Comparison of ENCODE assay signal across 37 cellular contexts in genomic region chr10:125535559-125535958, GRCh38.
"Had no signal": no experiment of that assay in that cellular context is flagged by ENCODE, and none has a peak within 500 bp of the region (broad histone marks: within the 10 kb centered on the region; RNA-seq: fewer than 3 reads in every experiment).

No MANE protein-coding gene starts in this region.

- H3K27ac ChIP-seq: adrenal gland, ascending aorta, cardiac muscle cell, VCaP had no signal

- H3K36me3 ChIP-seq: adrenal gland, ascending aorta, cardiac muscle cell had no signal

- H3K27me3 ChIP-seq: ascending aorta, cardiac muscle cell had no signal

- H3K27me3 Mint-ChIP-seq: activated CD8-positive, alpha-beta T cell treated with anti-CD3 and anti-CD28 coated beads for 36 hours had no signal

- H3K9me3 Mint-ChIP-seq: activated CD4-positive, alpha-beta memory T cell treated with anti-CD3 and anti-CD28 coated beads for 36 hours; activated CD8-positive, alpha-beta T cell treated with anti-CD3 and anti-CD28 coated beads for 36 hours; activated naive CD4-positive, alpha-beta T cell treated with anti-CD3 and anti-CD28 coated beads for 36 hours; activated naive CD4-positive, alpha-beta T cell treated with anti-CD3 and anti-CD28 coated beads, Interleukin-2, amount 50 U/mL, for 72 hours; activated naive CD8-positive, alpha-beta T cell treated with anti-CD3 and anti-CD28 coated beads for 36 hours; activated T-cell treated with anti-CD3 and anti-CD28 coated beads, Interleukin-2, amount 50 U/mL, for 4 hours; activated T-cell treated with anti-CD3 and anti-CD28 coated beads, Interleukin-2, amount 50 U/mL, for 72 hours; activated T-helper 1 cell treated with anti-CD3 and anti-CD28 coated beads, Interleukin-12 subunit alpha, Interleukin-12 subunit beta, Interleukin-2, Interleukin-4 antibody, amounts not matched to agents 30 ng/mL and 10 ng/mL and 1 ng/mL, durations not matched to agents 14 hours and 24 hours and 36 hours; activated T-helper 17 cell treated with anti-CD3 and anti-CD28 coated beads, Interleukin-2, amount 50 U/mL, for 72 hours; brain; T-helper 1 cell treated with Interleukin-12 subunit alpha and Interleukin-12 subunit beta and Interleukin-4 antibody, amounts not matched to agents 30 μg/mL and 1 μg/mL, for 36 hours; T-helper 2 cell treated with Interferon-gamma antibody and Interleukin-4, amounts not matched to agents 5 μg/mL and 100 μg/mL, for 36 hours; WTC11 had no signal

- H3K4me1 Mint-ChIP-seq: activated CD4-positive, alpha-beta T cell treated with anti-CD3 and anti-CD28 coated beads for 36 hours; activated naive CD8-positive, alpha-beta T cell treated with anti-CD3 and anti-CD28 coated beads for 36 hours; activated T-helper 17 cell treated with anti-CD3 and anti-CD28 coated beads, Interleukin-2, amount 50 U/mL, for 72 hours; central memory CD8-positive, alpha-beta T cell; WTC11 had no signal

- H3K36me3 Mint-ChIP-seq: activated CD4-positive, alpha-beta memory T cell treated with anti-CD3 and anti-CD28 coated beads for 36 hours; activated naive CD4-positive, alpha-beta T cell treated with anti-CD3 and anti-CD28 coated beads, Interleukin-2, amount 50 U/mL, for 72 hours; activated naive CD8-positive, alpha-beta T cell treated with anti-CD3 and anti-CD28 coated beads for 36 hours; brain; WTC11 had no signal

- H3K4me1 ChIP-seq: adrenal gland, ascending aorta had no signal

- H3K4me3 Mint-ChIP-seq: activated CD4-positive, alpha-beta memory T cell treated with anti-CD3 and anti-CD28 coated beads for 36 hours; activated CD4-positive, alpha-beta T cell treated with anti-CD3 and anti-CD28 coated beads for 36 hours; activated CD8-positive, alpha-beta T cell treated with anti-CD3 and anti-CD28 coated beads for 36 hours; activated naive CD4-positive, alpha-beta T cell treated with anti-CD3 and anti-CD28 coated beads for 36 hours; activated naive CD8-positive, alpha-beta T cell treated with anti-CD3 and anti-CD28 coated beads for 36 hours; activated T-cell treated with anti-CD3 and anti-CD28 coated beads, Interleukin-2, amount 50 U/mL, for 4 hours; activated T-cell treated with anti-CD3 and anti-CD28 coated beads, Interleukin-2, amount 50 U/mL, for 72 hours; activated T-helper 1 cell treated with anti-CD3 and anti-CD28 coated beads, Interleukin-12 subunit alpha, Interleukin-12 subunit beta, Interleukin-2, Interleukin-4 antibody, amounts not matched to agents 30 ng/mL and 10 ng/mL and 1 ng/mL, durations not matched to agents 14 hours and 24 hours and 36 hours; activated T-helper 17 cell treated with anti-CD3 and anti-CD28 coated beads, Interleukin-2, amount 50 U/mL, for 72 hours; brain; central memory CD8-positive, alpha-beta T cell; T-helper 1 cell treated with Interleukin-12 subunit alpha and Interleukin-12 subunit beta and Interleukin-4 antibody, amounts not matched to agents 30 μg/mL and 1 μg/mL, for 36 hours; T-helper 2 cell treated with Interferon-gamma antibody and Interleukin-4, amounts not matched to agents 5 μg/mL and 100 μg/mL, for 36 hours; WTC11 had no signal

- H3K9me3 ChIP-seq: adrenal gland, ascending aorta had no signal

- H3K4me3 ChIP-seq: adrenal gland, ascending aorta, cardiac muscle cell had no signal

- DNase-seq: activated CD4-positive, alpha-beta memory T cell treated with anti-CD3 and anti-CD28 coated beads for 36 hours; activated CD4-positive, alpha-beta T cell treated with anti-CD3 and anti-CD28 coated beads for 1 hour; activated CD4-positive, alpha-beta T cell treated with anti-CD3 and anti-CD28 coated beads for 36 hours; activated CD4-positive, alpha-beta T cell treated with anti-CD3 and anti-CD28 coated beads for 48 hours; activated CD4-positive, alpha-beta T cell treated with anti-CD3 and anti-CD28 coated beads, Interleukin-2, amount 50 U/mL, for 1 hour; activated CD4-positive, alpha-beta T cell treated with anti-CD3 and anti-CD28 coated beads, Interleukin-2, amount 50 U/mL, for 4 hours; activated CD4-positive, CD25-positive, alpha-beta regulatory T cell; activated CD8-positive, alpha-beta memory T cell treated with anti-CD3 and anti-CD28 coated beads, Interleukin-2, amount 50 U/mL, for 4 hours; activated CD8-positive, alpha-beta T cell treated with anti-CD3 and anti-CD28 coated beads for 36 hours; activated effector memory CD4-positive, alpha-beta T cell treated with anti-CD3 and anti-CD28 coated beads, Interleukin-2, amount 50 U/mL, for 16 hours; activated gamma-delta T cell treated with Interleukin-2 at 50 U/mL for 16 hours; activated naive CD4-positive, alpha-beta T cell; activated naive CD4-positive, alpha-beta T cell treated with anti-CD3 and anti-CD28 coated beads for 36 hours; activated naive CD4-positive, alpha-beta T cell treated with anti-CD3 and anti-CD28 coated beads, Interleukin-2, amount 50 U/mL, for 16 hours; activated naive CD8-positive, alpha-beta T cell treated with anti-CD3 and anti-CD28 coated beads for 36 hours; activated T-cell treated with anti-CD3 and anti-CD28 coated beads for 4 hours; activated T-cell treated with anti-CD3 and anti-CD28 coated beads, Interleukin-2, amount 50 U/mL, for 1 hour; activated T-cell treated with anti-CD3 and anti-CD28 coated beads, Interleukin-2, amount 50 U/mL, for 4 hours; activated T-cell treated with anti-CD3 and anti-CD28 coated beads, Interleukin-2, amount 50 U/mL, for 72 hours; adrenal gland; amniotic stem cell; caudate nucleus; cerebellar nuclear complex; T-helper 1 cell; T-helper 2 cell; T-helper 9 cell had no signal

- H3K27ac Mint-ChIP-seq: activated CD4-positive, alpha-beta memory T cell treated with anti-CD3 and anti-CD28 coated beads for 36 hours; activated CD4-positive, alpha-beta T cell treated with anti-CD3 and anti-CD28 coated beads for 36 hours; activated CD8-positive, alpha-beta T cell treated with anti-CD3 and anti-CD28 coated beads for 36 hours; activated naive CD4-positive, alpha-beta T cell treated with anti-CD3 and anti-CD28 coated beads for 36 hours; activated naive CD4-positive, alpha-beta T cell treated with anti-CD3 and anti-CD28 coated beads, Interleukin-2, amount 50 U/mL, for 72 hours; activated naive CD8-positive, alpha-beta T cell treated with anti-CD3 and anti-CD28 coated beads for 36 hours; activated T-cell treated with anti-CD3 and anti-CD28 coated beads, Interleukin-2, amount 50 U/mL, for 72 hours; activated T-helper 1 cell treated with anti-CD3 and anti-CD28 coated beads, Interleukin-12 subunit alpha, Interleukin-12 subunit beta, Interleukin-2, Interleukin-4 antibody, amounts not matched to agents 30 ng/mL and 10 ng/mL and 1 ng/mL, durations not matched to agents 14 hours and 24 hours and 36 hours; activated T-helper 17 cell treated with anti-CD3 and anti-CD28 coated beads, Interleukin-2, amount 50 U/mL, for 72 hours; T-helper 1 cell treated with Interleukin-12 subunit alpha and Interleukin-12 subunit beta and Interleukin-4 antibody, amounts not matched to agents 30 μg/mL and 1 μg/mL, for 36 hours; T-helper 2 cell treated with Interferon-gamma antibody and Interleukin-4, amounts not matched to agents 5 μg/mL and 100 μg/mL, for 36 hours; WTC11 had no signal
